Comparison of ENCODE assay signal across 8 cellular contexts in genomic region chr12:6765634-6766581, GRCh38. TPM values are rescaled to one million over a fixed set of nuclear protein-coding genes. Genes with fewer than 3 reads are reported as not detected.
DNase-seq lines count a peak whose midpoint lies in the region; TF ChIP-seq lines count a peak whose summit lies in the region.

Gene PTMS, plus strand, starts transcription at chr12:6766363. Its CDS starts 343 bp downstream, at chr12:6766706.

- no peak for TF ChIP-seq EP300 in suprapubic skin (IDR thresholded peaks at IDR 0.05)

- DNase-seq in EL = peak; percentile 94
- peak; percentile 25 for DNase-seq in GOT3 (lab: John Stamatoyannopoulos, UW)
- DNase-seq in NCI-H128 (lab: John Stamatoyannopoulos, UW; ENCODE audit: unreplicated experiment) = peak; percentile 89
- DNase-seq in medulla oblongata (ENCODE audit: extremely low spot score) = peak; percentile 51
- DNase-seq in suprapubic skin (ENCODE audit: low spot score in 2 of 2) = peak; percentile 86 to 87
- DNase-seq in stimulated activated CD4-positive, alpha-beta T cell treated with anti-CD3 and anti-CD28 coated beads, Interleukin-4, amount 100 ng/mL, for 24 hours = no peak

- H3K36me3 Mint-ChIP-seq in T-helper 1 cell treated with Interleukin-12 subunit alpha and Interleukin-12 subunit beta and Interleukin-4 antibody, amounts not matched to agents 30 μg/mL and 1 μg/mL, for 36 hours (ENCODE audit: low read depth) = peaks cover 9% of the 10 kb centered on the region

- H3K4me1 Mint-ChIP-seq in T-helper 1 cell treated with Interleukin-12 subunit alpha and Interleukin-12 subunit beta and Interleukin-4 antibody, amounts not matched to agents 30 μg/mL and 1 μg/mL, for 36 hours (ENCODE audit: low read depth) = peaks cover 38% of the 10 kb centered on the region

- peak within 1 kb of the TSS; percentile 90 for H3K4me3 Mint-ChIP-seq in T-helper 1 cell treated with Interleukin-12 subunit alpha and Interleukin-12 subunit beta and Interleukin-4 antibody, amounts not matched to agents 30 μg/mL and 1 μg/mL, for 36 hours

- H3K36me3 ChIP-seq in endocrine pancreas (ENCODE audit: control insufficient read depth, insufficient read depth, low read length) (no peaks in the 10 kb centered on the region), suprapubic skin (peaks cover 14% of the 10 kb centered on the region)

- TF ChIP-seq POLR2A in suprapubic skin (IDR thresholded peaks at IDR 0.05) = peak in 1 of 2 donors; percentile 41

- H3K9ac ChIP-seq in endocrine pancreas (ENCODE audit: control insufficient read depth, insufficient read depth, low read length) = peak within 1 kb of the TSS; percentile 86

- no peak for TF ChIP-seq CTCF in suprapubic skin (IDR thresholded peaks at IDR 0.05)

- peak within 1 kb of the TSS; percentile 95 for H3K27ac ChIP-seq in suprapubic skin

- H3K27ac Mint-ChIP-seq in T-helper 1 cell treated with Interleukin-12 subunit alpha and Interleukin-12 subunit beta and Interleukin-4 antibody, amounts not matched to agents 30 μg/mL and 1 μg/mL, for 36 hours = peak within 1 kb of the TSS; percentile 89

- WGBS in suprapubic skin = 3% methylated on average over 33 of the region's 63 CpGs

- H3K9me3 Mint-ChIP-seq in T-helper 1 cell treated with Interleukin-12 subunit alpha and Interleukin-12 subunit beta and Interleukin-4 antibody, amounts not matched to agents 30 μg/mL and 1 μg/mL, for 36 hours = no peaks in the 10 kb centered on the region

- H3K9me3 ChIP-seq in endocrine pancreas (ENCODE audit: control insufficient read depth, low read length) (no peaks in the 10 kb centered on the region), suprapubic skin (no peaks in the 10 kb centered on the region)

- H3K4me3 ChIP-seq in endocrine pancreas (ENCODE audit: control insufficient read depth, insufficient read depth, low read length) (peak within 1 kb of the TSS; percentile 37), suprapubic skin (peak within 1 kb of the TSS; percentile 79)

- H3K4me1 ChIP-seq in endocrine pancreas (ENCODE audit: control insufficient read depth, insufficient read depth, low read length) = no peaks in the 10 kb centered on the region
- peaks cover 62% of the 10 kb centered on the region for H3K4me1 ChIP-seq in suprapubic skin

- no peaks in the 10 kb centered on the region for H3K27me3 ChIP-seq in endocrine pancreas (ENCODE audit: control insufficient read depth, insufficient read depth, low read length)
- H3K27me3 ChIP-seq in suprapubic skin = no peaks in the 10 kb centered on the region

- H3K27me3 Mint-ChIP-seq in T-helper 1 cell treated with Interleukin-12 subunit alpha and Interleukin-12 subunit beta and Interleukin-4 antibody, amounts not matched to agents 30 μg/mL and 1 μg/mL, for 36 hours (ENCODE audit: low read depth) = peaks cover 23% of the 10 kb centered on the region

RNA-seq across cellular contexts. Expression of gene PTMS, which starts in this region (rescaled TPM):
- total RNA-seq in suprapubic skin = 100 to 1,000 TPM in 2 of 4 donors, 10 to 100 TPM in 2; 91.2 to 128 (median 99.8) TPM
